ENCODE assay signal across 30 cellular contexts in the genomic region with DNA sequence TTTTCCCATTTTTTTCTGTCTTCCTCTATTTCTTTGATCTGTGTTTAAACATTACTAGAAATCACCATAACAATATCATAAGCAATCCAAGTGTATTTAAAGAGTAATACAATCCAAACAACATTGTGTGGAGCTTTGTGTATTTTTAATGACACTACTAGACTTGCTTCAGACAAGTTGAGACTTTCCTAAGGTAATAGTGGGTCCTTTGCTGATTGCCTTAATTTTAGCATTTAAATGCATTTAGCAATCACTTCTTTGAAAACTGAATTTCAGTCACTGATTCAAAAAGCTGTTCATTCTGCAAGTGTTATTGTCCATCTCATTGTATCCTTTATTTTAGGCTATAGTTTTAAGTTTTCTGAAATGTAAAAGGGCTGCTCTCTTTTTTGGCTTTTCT.
"Had no signal": no experiment of that assay in that cellular context is flagged by ENCODE, and none has a peak within 500 bp of the region (broad histone marks: within the 10 kb centered on the region; RNA-seq: fewer than 3 reads in every experiment).

No MANE protein-coding gene starts in this region.

- H3K36me3 ChIP-seq: adrenal gland, breast epithelium, cardiac muscle cell, colonic mucosa, esophagus squamous epithelium, gastroesophageal sphincter, heart right ventricle had no signal

- H3K4me2 ChIP-seq: hepatocyte had no signal

- DNase-seq: activated CD4-positive, alpha-beta memory T cell treated with anti-CD3 and anti-CD28 coated beads for 36 hours; activated CD4-positive, alpha-beta T cell treated with anti-CD3 and anti-CD28 coated beads for 36 hours; activated CD4-positive, alpha-beta T cell treated with anti-CD3 and anti-CD28 coated beads, Interleukin-2, amount 10 ng/mL, durations not matched to agents 24 days and 14 days; activated CD4-positive, CD25-positive, alpha-beta regulatory T cell; activated CD4-positive, CD25-positive, alpha-beta regulatory T cell treated with anti-CD3 and anti-CD28 coated beads, Interleukin-2, amount 50 U/mL, for 72 hours; activated CD8-positive, alpha-beta memory T cell treated with anti-CD3 and anti-CD28 coated beads, Interleukin-2, amount 10 ng/mL, durations not matched to agents 7 days and 5 days; activated CD8-positive, alpha-beta memory T cell treated with anti-CD3 and anti-CD28 coated beads, Interleukin-2, amount 50 U/mL, for 4 hours; activated CD8-positive, alpha-beta T cell treated with anti-CD3 and anti-CD28 coated beads, Interleukin-2, amount 10 ng/mL, durations not matched to agents 7 days and 5 days; activated effector memory CD4-positive, alpha-beta T cell treated with anti-CD3 and anti-CD28 coated beads, Interleukin-2, amount 50 U/mL, for 16 hours; activated naive CD4-positive, alpha-beta T cell treated with anti-CD3 and anti-CD28 coated beads for 36 hours; activated naive CD8-positive, alpha-beta T cell treated with anti-CD3 and anti-CD28 coated beads for 36 hours; activated naive CD8-positive, alpha-beta T cell treated with anti-CD3 and anti-CD28 coated beads, Interleukin-2, amount 50 U/mL, for 24 hours; activated T-cell treated with anti-CD3 and anti-CD28 coated beads, Interleukin-2, amount 50 U/mL, for 1 hour; activated T-cell treated with anti-CD3 and anti-CD28 coated beads, Interleukin-2, amount 50 U/mL, for 48 hours; adrenal gland; amygdala; aorta; central memory CD4-positive, alpha-beta T cell; cerebellar nuclear complex; colonic mucosa; effector CD8-positive, alpha-beta T cell; esophagus squamous epithelium; foreskin melanocyte; heart right ventricle; T1000 had no signal

- H2AFZ ChIP-seq: hepatocyte had no signal

- H3K27ac ChIP-seq: adrenal gland, breast epithelium, cardiac muscle cell, colonic mucosa, epithelial cell of prostate, esophagus squamous epithelium, gastroesophageal sphincter, heart right ventricle, hepatocyte had no signal

- H3K4me3 ChIP-seq: adrenal gland, breast epithelium, cardiac muscle cell, colonic mucosa, esophagus squamous epithelium, gastroesophageal sphincter, heart right ventricle, hepatocyte had no signal

- H3K9me3 ChIP-seq: adrenal gland, breast epithelium, colonic mucosa, esophagus squamous epithelium, gastroesophageal sphincter, heart right ventricle had no signal

- H3K27me3 ChIP-seq: adrenal gland, breast epithelium, cardiac muscle cell, colonic mucosa, esophagus squamous epithelium, gastroesophageal sphincter, heart right ventricle, hepatocyte had no signal

- H3K4me1 ChIP-seq: adrenal gland, breast epithelium, colonic mucosa, esophagus squamous epithelium, gastroesophageal sphincter, heart right ventricle had no signal

- H3K79me2 ChIP-seq: hepatocyte had no signal
